1 cellular context compared by ENCODE assay signal in the genomic region with DNA sequence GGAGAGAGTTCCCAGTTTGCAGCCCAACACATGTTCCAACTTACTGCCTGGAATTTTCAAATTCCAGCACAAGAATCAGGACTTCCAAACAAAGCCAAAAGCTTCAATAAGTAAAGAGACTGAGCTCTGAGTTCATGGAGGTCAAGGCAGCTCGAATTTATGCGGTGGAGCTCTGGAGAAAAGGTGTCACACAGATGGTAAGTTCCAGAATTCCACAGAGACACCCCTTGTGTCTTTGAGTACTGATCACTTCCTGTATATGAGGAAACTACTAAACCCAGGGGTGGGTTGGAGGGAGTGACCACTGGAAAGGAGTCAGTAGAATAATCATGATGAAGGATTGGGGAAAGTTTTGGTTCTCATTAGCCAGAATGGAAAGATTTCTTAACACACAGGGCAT.
TF ChIP-seq lines count a peak whose summit lies in the region.

No MANE protein-coding gene starts in this region.

TF ChIP-seq in H1, 55 proteins besides CTCF, POLR2A, EP300 and RAD21:
- no peak for TF ChIP-seq SAP30 (IDR thresholded peaks at IDR 0.05; ENCODE audit: insufficient read depth, insufficient replicate concordance, low read length)
- no peak for TF ChIP-seq ATF3 (IDR thresholded peaks at IDR 0.05; ENCODE audit: insufficient read depth, low read depth, low read length)
- no peak for TF ChIP-seq CEBPB (IDR thresholded peaks at IDR 0.05; ENCODE audit: low read depth, low read length)
- TF ChIP-seq TCF12 (IDR thresholded peaks at IDR 0.05; ENCODE audit: low read depth, low read length) = no peak
- no peak for TF ChIP-seq KDM4A (IDR thresholded peaks at IDR 0.05; ENCODE audit: low read depth, low read length, severe bottlenecking)
- TF ChIP-seq, protein P1, sequence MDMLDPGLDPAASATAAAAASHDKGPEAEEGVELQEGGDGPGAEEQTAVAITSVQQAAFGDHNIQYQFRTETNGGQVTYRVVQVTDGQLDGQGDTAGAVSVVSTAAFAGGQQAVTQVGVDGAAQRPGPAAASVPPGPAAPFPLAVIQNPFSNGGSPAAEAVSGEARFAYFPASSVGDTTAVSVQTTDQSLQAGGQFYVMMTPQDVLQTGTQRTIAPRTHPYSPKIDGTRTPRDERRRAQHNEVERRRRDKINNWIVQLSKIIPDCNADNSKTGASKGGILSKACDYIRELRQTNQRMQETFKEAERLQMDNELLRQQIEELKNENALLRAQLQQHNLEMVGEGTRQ (IDR thresholded peaks at IDR 0.05; ENCODE audit: low read length) = no peak
- no peak for TF ChIP-seq TAF1 (IDR thresholded peaks at IDR 0.05; ENCODE audit: low read depth, low read length)
- TF ChIP-seq POU5F1 (IDR thresholded peaks at IDR 0.05; ENCODE audit: low read depth, low read length) = no peak
- no peak for TF ChIP-seq NANOG (IDR thresholded peaks at IDR 0.05; ENCODE audit: insufficient read depth, low read depth, low read length, poor library complexity, severe bottlenecking)
- no peak for TF ChIP-seq SIRT6 (IDR thresholded peaks at IDR 0.05; ENCODE audit: low read length)
- no peak for TF ChIP-seq RXRA (IDR thresholded peaks at IDR 0.05; ENCODE audit: insufficient read depth, low read depth, low read length)
- no peak for TF ChIP-seq SP1 (IDR thresholded peaks at IDR 0.05; ENCODE audit: low read depth, low read length)
- no peak for TF ChIP-seq PHF8 (conservative IDR thresholded peaks at IDR 0.05; ENCODE audit: low read depth, low read length)
- no peak for TF ChIP-seq EGR1 (IDR thresholded peaks at IDR 0.05; ENCODE audit: borderline replicate concordance, low read depth, low read length)
- no peak for TF ChIP-seq YY1 (IDR thresholded peaks at IDR 0.05; ENCODE audit: low read depth, low read length)
- TF ChIP-seq SUZ12 (IDR thresholded peaks at IDR 0.05; ENCODE audit: low read length) = no peak
- TF ChIP-seq CBX5 (IDR thresholded peaks at IDR 0.05; ENCODE audit: low read depth, low read length) = no peak
- TF ChIP-seq GTF2F1 (IDR thresholded peaks at IDR 0.05; ENCODE audit: borderline replicate concordance, low read depth, low read length) = no peak
- no peak for TF ChIP-seq CHD1 (IDR thresholded peaks at IDR 0.05; ENCODE audit: low read depth, low read length)
